ENCODE assay signal across 20 cellular contexts in genomic region chr19:49155830-49156346, GRCh38. TPM values are rescaled to one million over a fixed set of nuclear protein-coding genes. Genes with fewer than 3 reads are reported as not detected.
DNase-seq lines count a peak whose midpoint lies in the region; ATAC-seq, FAIRE-seq and TF ChIP-seq lines count a peak whose summit lies in the region.
"Had no signal": no experiment of that assay in that cellular context is flagged by ENCODE, and none has a peak within 500 bp of the region (broad histone marks: within the 10 kb centered on the region; RNA-seq: fewer than 3 reads in every experiment).

No MANE protein-coding gene starts in this region.

- peaks cover 19% of the 10 kb centered on the region for H3K9me3 Mint-ChIP-seq in astrocyte (ENCODE audit: unreplicated experiment)
- H3K9me3 Mint-ChIP-seq: effector memory CD8-positive, alpha-beta T cell had no signal

- H3K79me1 ChIP-seq in trophoblast cell (ENCODE audit: low read length), result peaks cover 10% of the 10 kb centered on the region

- H3K14ac ChIP-seq in trophoblast cell (ENCODE audit: low read length), result no peak overlapping the region

- ATAC-seq in HG03097 (IDR thresholded peaks at IDR 0.05; ENCODE audit: low FRiP score, unreplicated experiment), result no peak
- no peak for ATAC-seq in GM18502 (IDR thresholded peaks at IDR 0.05; ENCODE audit: poor library complexity, unreplicated experiment)
- ATAC-seq: activated CD4-positive, CD25-positive, alpha-beta regulatory T cell treated with anti-CD3 and anti-CD28 coated beads, Interleukin-2, amount 50 U/mL, for 24 hours; effector memory CD8-positive, alpha-beta T cell; pancreas had no signal

- H3K27ac ChIP-seq in astrocyte (ENCODE audit: low read depth, low read length) (no peak overlapping the region), left ventricle myocardium inferior (replicated peaks) (peak overlapping the region; percentile 95), trophoblast cell (ENCODE audit: low read depth, low read length) (no peak overlapping the region)
- H3K27ac ChIP-seq: brain microvascular endothelial cell, pancreas had no signal

- H3K4me2 ChIP-seq in astrocyte (ENCODE audit: low read length) (no peak overlapping the region), trophoblast cell (ENCODE audit: low read length) (no peak overlapping the region)

- H4K12ac ChIP-seq in trophoblast cell (ENCODE audit: low read depth, low read length), result no peak overlapping the region

- H3K27ac Mint-ChIP-seq in astrocyte (ENCODE audit: unreplicated experiment), result peak overlapping the region; percentile 73
- H3K27ac Mint-ChIP-seq: activated naive CD4-positive, alpha-beta T cell treated with anti-CD3 and anti-CD28 coated beads, Interleukin-2, amount 10 ng/mL, durations not matched to agents 7 days and 5 days; effector memory CD8-positive, alpha-beta T cell had no signal

- no peaks in the 10 kb centered on the region for H3K4me1 Mint-ChIP-seq in astrocyte (ENCODE audit: low read depth, unreplicated experiment)

- no peak overlapping the region for H3K18ac ChIP-seq in trophoblast cell (ENCODE audit: low read length)

- TF ChIP-seq CTCF in astrocyte (IDR thresholded peaks at IDR 0.05; ENCODE audit: insufficient read depth, low read depth, low read length), result no peak
- TF ChIP-seq CTCF in left ventricle myocardium inferior (IDR thresholded peaks at IDR 0.05; ENCODE audit: borderline replicate concordance), result no peak

- no CpG with 5 or more reads among the region's 4 CpGs for WGBS in trophoblast cell (ENCODE audit: extremely low coverage, insufficient coverage, insufficient read length)

- H3K27me3 Mint-ChIP-seq in astrocyte (ENCODE audit: low read depth, unreplicated experiment), result peaks cover 36% of the 10 kb centered on the region

- peak overlapping the region; percentile 22; the same call in 1 of the 2 replicates for H3K9ac ChIP-seq in ES-I3 (ENCODE audit: low read depth, low read length)
- H3K9ac ChIP-seq in astrocyte (ENCODE audit: low read length), result no peak overlapping the region
- H3K9ac ChIP-seq in trophoblast cell (ENCODE audit: low read length), result no peak overlapping the region

- no peak overlapping the region for H2AK5ac ChIP-seq in trophoblast cell (ENCODE audit: low read length)

- peak overlapping the region; percentile 27 for H3K4me3 Mint-ChIP-seq in astrocyte (ENCODE audit: unreplicated experiment)
- H3K4me3 Mint-ChIP-seq: activated naive CD4-positive, alpha-beta T cell treated with anti-CD3 and anti-CD28 coated beads, Interleukin-2, amount 10 ng/mL, durations not matched to agents 7 days and 5 days; effector memory CD8-positive, alpha-beta T cell had no signal

- H3K79me2 ChIP-seq in astrocyte (ENCODE audit: insufficient read depth, low read length) (peaks cover 11% of the 10 kb centered on the region), trophoblast cell (ENCODE audit: control insufficient read depth, insufficient read depth, low read length, poor library complexity) (peaks cover 6% of the 10 kb centered on the region)

- H4K8ac ChIP-seq in trophoblast cell (ENCODE audit: low read depth, low read length), result no peak overlapping the region

- no peaks in the 10 kb centered on the region for H3K36me3 ChIP-seq in ES-I3 (ENCODE audit: insufficient read depth, low read length)
- H3K36me3 ChIP-seq in astrocyte (ENCODE audit: insufficient read depth, low read length), result no peaks in the 10 kb centered on the region
- H3K36me3 ChIP-seq in left ventricle myocardium inferior, result no peaks in the 10 kb centered on the region
- H3K36me3 ChIP-seq in trophoblast cell (ENCODE audit: control insufficient read depth in 1 of 2, insufficient read depth in 2 of 2, low read length in 2 of 2), result no peaks in the 10 kb centered on the region
- H3K36me3 ChIP-seq: brain microvascular endothelial cell, pancreas, Peyer's patch had no signal

- H2AFZ ChIP-seq in astrocyte (ENCODE audit: low read depth, low read length), result no peak overlapping the region
- no peak overlapping the region for H2AFZ ChIP-seq in trophoblast cell (ENCODE audit: insufficient read depth, low read length, poor library complexity)

- no peak overlapping the region for H2BK12ac ChIP-seq in trophoblast cell (ENCODE audit: low read length)

- H3K4ac ChIP-seq in trophoblast cell (ENCODE audit: low read depth, low read length), result no peak overlapping the region

- H3K4me1 ChIP-seq in ES-I3 (ENCODE audit: insufficient read depth, low read length) (peaks cover 9% of the 10 kb centered on the region; the same call in 1 of the 2 replicates), astrocyte (ENCODE audit: insufficient read depth, low read length) (peaks cover 10% of the 10 kb centered on the region), left ventricle myocardium inferior (peaks cover 64% of the 10 kb centered on the region), trophoblast cell (ENCODE audit: control insufficient read depth in 1 of 2, insufficient read depth in 2 of 2, low read length in 2 of 2) (peaks cover 8 to 16% of the 10 kb centered on the region in 2 experiments)

- no peak overlapping the region for H2BK5ac ChIP-seq in trophoblast cell (ENCODE audit: low read depth, low read length, poor library complexity)

- peaks cover 13% of the 10 kb centered on the region for H3K36me3 Mint-ChIP-seq in astrocyte (ENCODE audit: low read depth, unreplicated experiment)

- H2BK120ac ChIP-seq in trophoblast cell (ENCODE audit: insufficient read depth, low read length, poor library complexity), result no peak overlapping the region

- peak overlapping the region; percentile 20 for H4K91ac ChIP-seq in trophoblast cell (ENCODE audit: low read depth, low read length)

- intact Hi-C loops in left ventricle myocardium inferior (cut with micrococcal nuclease), result no loop called here

- no peaks in the 10 kb centered on the region for H3K9me3 ChIP-seq in ES-I3 (ENCODE audit: control insufficient read depth, insufficient read depth, low read length)
- no peaks in the 10 kb centered on the region for H3K9me3 ChIP-seq in astrocyte (ENCODE audit: insufficient read depth, low read depth, low read length)
- H3K9me3 ChIP-seq in left ventricle myocardium inferior (replicated peaks), result no peaks in the 10 kb centered on the region
- H3K9me3 ChIP-seq in trophoblast cell (ENCODE audit: insufficient read depth, low read depth, low read length), result peaks cover 12% of the 10 kb centered on the region
- H3K9me3 ChIP-seq: Caco-2, MG63, pancreas had no signal

- no peak for DNase-seq in astrocyte (ENCODE audit: low read depth)
- peak; percentile 65 for DNase-seq in left ventricle myocardium inferior
- DNase-seq in trophoblast cell, result no peak
- no peak for DNase-seq in SHP77 (lab: John Stamatoyannopoulos, UW)
- no peak for DNase-seq in cortex of kidney (lab: John Stamatoyannopoulos, UW)
- DNase-seq: activated naive CD4-positive, alpha-beta T cell treated with anti-CD3 and anti-CD28 coated beads, Interleukin-2, amount 10 ng/mL, durations not matched to agents 7 days and 5 days; brain microvascular endothelial cell; Caco-2; effector memory CD8-positive, alpha-beta T cell; foreskin melanocyte; MG63; midbrain; NCI-H2029; NCI-H748 treated with DMSO at 0.1 percent for 48 hours; pancreas; Peyer's patch had no signal

- peaks cover 2% of the 10 kb centered on the region for H3K27me3 ChIP-seq in astrocyte (ENCODE audit: insufficient read depth, low read length)
- H3K27me3 ChIP-seq in left ventricle myocardium inferior (ENCODE audit: low read depth), result no peaks in the 10 kb centered on the region
- no peaks in the 10 kb centered on the region for H3K27me3 ChIP-seq in trophoblast cell (ENCODE audit: insufficient read depth, low read length)
- H3K27me3 ChIP-seq: brain microvascular endothelial cell, MG63, pancreas, Peyer's patch had no signal

- H3K4me3 ChIP-seq in astrocyte (ENCODE audit: insufficient read depth, low read depth, low read length) (no peak overlapping the region), left ventricle myocardium inferior (peak overlapping the region; percentile 80), trophoblast cell (ENCODE audit: low read depth, low read length) (no peak overlapping the region)
- H3K4me3 ChIP-seq: MG63, pancreas, Peyer's patch had no signal

- H3K23ac ChIP-seq in trophoblast cell (ENCODE audit: low read length), result no peak overlapping the region

- H4K20me1 ChIP-seq in astrocyte (ENCODE audit: insufficient read depth, low read length), result peaks cover 23% of the 10 kb centered on the region

- no peak for FAIRE-seq in astrocyte (lab: Jason Lieb, UNC)
- FAIRE-seq: pancreas had no signal

RNA-seq across cellular contexts. Expression of gene HRC, which starts 0.7 kb away (rescaled TPM):
- not detected in 2 replicates for total RNA-seq in astrocyte
- total RNA-seq in left ventricle myocardium inferior, result 1,040 TPM
- 0.15 and 0.18 TPM in 2 replicates for polyA plus RNA-seq in trophoblast cell (2013)
- total RNA-seq: Caco-2 had no signal

RNA-seq across cellular contexts. Expression of gene TRPM4, which starts 1.7 kb away (rescaled TPM):
- total RNA-seq in astrocyte (26.3 and 28.3 TPM in 2 replicates), left ventricle myocardium inferior (31.5 TPM)
- polyA plus RNA-seq in trophoblast cell (2013), result 21.0 and 24.3 TPM in 2 replicates

RNA-seq across cellular contexts. Expression of gene PPFIA3, which starts 36.5 kb away (rescaled TPM):
- total RNA-seq in astrocyte, result 9.2 and 11.7 TPM in 2 replicates
- total RNA-seq in left ventricle myocardium inferior, result 5.7 TPM
- polyA plus RNA-seq in trophoblast cell (2013), result 4.6 and 5.4 TPM in 2 replicates

RNA-seq across cellular contexts. Expression of gene C19orf73, which starts 36.9 kb away (rescaled TPM):
- 0.73 and 1.4 TPM in 2 replicates for total RNA-seq in astrocyte
- total RNA-seq in left ventricle myocardium inferior, result 1.6 TPM
- 2.0 and 2.7 TPM in 2 replicates for polyA plus RNA-seq in trophoblast cell (2013)

RNA-seq across cellular contexts. Expression of gene LIN7B, which starts 41.7 kb away (rescaled TPM):
- 8.9 and 9.7 TPM in 2 replicates for total RNA-seq in astrocyte
- 23.4 TPM for total RNA-seq in left ventricle myocardium inferior
- 5.3 and 5.4 TPM in 2 replicates for polyA plus RNA-seq in trophoblast cell (2013)

Comparison
In these comparisons a context has a peak if more than half of its experiments do, and no peak if none do; other contexts are left out.
1. RNA of gene HRC, which starts 0.7 kb away (total RNA-seq): 1,040 TPM in left ventricle myocardium inferior (single experiment); not detected in astrocyte; every median in the first group is over 1,000 times any median in the second.